Comparison of ENCODE assay signal across 20 cellular contexts in the genomic region with DNA sequence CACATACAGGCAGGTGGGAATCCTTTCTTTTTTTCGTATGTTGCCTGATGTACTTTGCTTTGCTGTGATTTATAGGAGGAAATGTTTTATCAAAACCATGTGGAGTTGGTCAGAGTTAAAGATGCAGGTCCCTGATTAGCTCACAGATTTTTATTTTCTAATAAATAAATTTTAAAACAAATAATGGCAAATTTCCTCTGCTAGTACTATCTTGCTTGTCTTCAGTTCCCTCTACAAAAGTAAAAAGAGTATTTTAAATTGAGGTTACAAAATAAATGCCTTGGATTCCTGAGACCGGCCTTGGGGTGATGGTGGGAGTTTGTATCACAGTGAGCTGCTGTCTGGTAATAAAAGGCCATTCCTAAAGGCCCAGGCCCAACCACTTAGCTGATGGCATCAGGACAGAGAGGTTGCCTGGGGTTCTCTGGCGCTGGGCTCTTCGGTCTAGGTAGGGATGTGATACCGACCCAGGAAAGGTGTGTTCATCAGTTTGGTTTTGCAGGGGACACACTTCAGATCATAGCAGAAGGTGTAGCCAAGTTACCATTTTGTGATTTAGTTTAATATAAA.
"Had no signal": no experiment of that assay in that cellular context is flagged by ENCODE, and none has a peak within 500 bp of the region (broad histone marks: within the 10 kb centered on the region; RNA-seq: fewer than 3 reads in every experiment).

No MANE protein-coding gene starts in this region.

- H3K9me3 Mint-ChIP-seq: activated naive CD4-positive, alpha-beta T cell treated with anti-CD3 and anti-CD28 coated beads, Interleukin-2, amount 10 ng/mL, durations not matched to agents 7 days and 5 days; activated naive CD8-positive, alpha-beta T cell treated with anti-CD3 and anti-CD28 coated beads, Interleukin-2, amount 10 ng/mL, durations not matched to agents 7 days and 5 days; dendritic cell treated with granulocyte-macrophage colony-stimulating factor and Interleukin-4, amounts not matched to agents 40 ng/mL and 50 ng/mL, for 4 days; neural progenitor cell; type B pancreatic cell had no signal

- H3K4me1 Mint-ChIP-seq: activated naive CD4-positive, alpha-beta T cell treated with anti-CD3 and anti-CD28 coated beads, Interleukin-2, amount 10 ng/mL, durations not matched to agents 7 days and 5 days; neural progenitor cell had no signal

- H3K4me3 Mint-ChIP-seq: activated naive CD4-positive, alpha-beta T cell treated with anti-CD3 and anti-CD28 coated beads, Interleukin-2, amount 10 ng/mL, durations not matched to agents 7 days and 5 days; activated naive CD8-positive, alpha-beta T cell treated with anti-CD3 and anti-CD28 coated beads, Interleukin-2, amount 10 ng/mL, durations not matched to agents 7 days and 5 days; dendritic cell treated with granulocyte-macrophage colony-stimulating factor and Interleukin-4, amounts not matched to agents 40 ng/mL and 50 ng/mL, for 4 days; neural progenitor cell; type B pancreatic cell had no signal

- H3K27ac Mint-ChIP-seq: activated naive CD4-positive, alpha-beta T cell treated with anti-CD3 and anti-CD28 coated beads, Interleukin-2, amount 10 ng/mL, durations not matched to agents 7 days and 5 days; activated naive CD8-positive, alpha-beta T cell treated with anti-CD3 and anti-CD28 coated beads, Interleukin-2, amount 10 ng/mL, durations not matched to agents 7 days and 5 days; dendritic cell treated with granulocyte-macrophage colony-stimulating factor and Interleukin-4, amounts not matched to agents 40 ng/mL and 50 ng/mL, for 4 days; type B pancreatic cell had no signal

- DNase-seq: activated CD4-positive, alpha-beta T cell treated with anti-CD3 and anti-CD28 coated beads for 48 hours; activated CD4-positive, alpha-beta T cell treated with anti-CD3 and anti-CD28 coated beads, Interleukin-2, amount 50 U/mL, for 48 hours; activated CD8-positive, alpha-beta memory T cell treated with anti-CD3 and anti-CD28 coated beads for 24 hours; activated gamma-delta T cell; activated naive CD4-positive, alpha-beta T cell treated with anti-CD3 and anti-CD28 coated beads, Interleukin-2, amount 10 ng/mL, durations not matched to agents 7 days and 5 days; activated naive CD8-positive, alpha-beta T cell treated with anti-CD3 and anti-CD28 coated beads, Interleukin-2, amount 10 ng/mL, durations not matched to agents 7 days and 5 days; central memory CD4-positive, alpha-beta T cell; gastrocnemius medialis; hippocampal formation; left cardiac atrium; left ventricle myocardium superior; occipital lobe; stimulated activated CD4-positive, alpha-beta T cell treated with anti-CD3 and anti-CD28 coated beads, Interleukin-2, amount 100 ng/mL, for 48 hours; stimulated activated naive CD4-positive, alpha-beta T cell treated with Interleukin-2 at 50 U/mL for 16 hours; T-helper 9 cell; uterus had no signal

- H3K27me3 Mint-ChIP-seq: activated naive CD4-positive, alpha-beta T cell treated with anti-CD3 and anti-CD28 coated beads, Interleukin-2, amount 10 ng/mL, durations not matched to agents 7 days and 5 days; activated naive CD8-positive, alpha-beta T cell treated with anti-CD3 and anti-CD28 coated beads, Interleukin-2, amount 10 ng/mL, durations not matched to agents 7 days and 5 days; dendritic cell treated with granulocyte-macrophage colony-stimulating factor and Interleukin-4, amounts not matched to agents 40 ng/mL and 50 ng/mL, for 4 days; type B pancreatic cell had no signal

- ATAC-seq: gastrocnemius medialis, left cardiac atrium, left ventricle myocardium superior, right cardiac atrium had no signal
